ENCODE assay signal across 10 cellular contexts in the genomic region with DNA sequence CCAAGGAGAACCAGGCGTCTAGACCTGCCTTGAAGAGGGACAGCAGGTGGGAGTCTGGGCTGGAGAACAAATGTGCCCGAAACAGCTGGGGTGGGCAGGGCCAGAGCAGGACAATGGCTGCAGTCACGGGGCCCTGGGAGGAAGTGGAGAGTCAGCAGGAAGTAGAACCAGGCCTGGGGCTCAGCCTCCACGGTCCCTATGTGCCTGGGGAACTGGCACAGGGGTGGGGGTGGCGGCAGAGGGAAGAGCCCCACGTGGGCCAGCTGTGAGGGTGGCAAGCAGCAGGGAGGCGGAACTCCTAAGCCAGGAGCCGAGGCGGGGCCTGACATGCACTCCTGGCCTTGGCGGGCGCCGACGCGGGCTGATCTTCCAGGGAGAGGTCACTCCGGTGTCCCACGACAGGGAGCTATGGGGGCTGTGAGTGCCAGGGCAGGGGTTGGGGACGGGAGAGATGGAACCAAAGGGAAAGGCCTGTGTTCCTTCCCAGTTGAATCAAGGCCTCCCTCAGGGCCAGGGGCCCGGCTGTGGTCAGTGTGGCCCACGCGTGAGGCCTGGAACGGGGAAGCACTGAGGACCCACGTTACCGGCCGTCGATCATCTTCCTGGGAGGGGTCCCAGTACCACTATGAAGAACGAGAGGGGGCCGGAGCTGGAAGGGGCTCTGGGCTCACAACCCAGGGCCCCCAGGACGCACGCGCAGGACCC. TPM values are rescaled to one million over a fixed set of nuclear protein-coding genes. Genes with fewer than 3 reads are reported as not detected.
A peak's percentile ranks its signal among the peaks of the same experiment; 100 is the strongest.
DNase-seq lines count a peak whose midpoint lies in the region; ATAC-seq and TF ChIP-seq lines count a peak whose summit lies in the region.
"Had no signal": no experiment of that assay in that cellular context is flagged by ENCODE, and none has a peak within 500 bp of the region (broad histone marks: within the 10 kb centered on the region; RNA-seq: fewer than 3 reads in every experiment).

No MANE protein-coding gene starts in this region.

- H3K27me3 Mint-ChIP-seq in GM23338 (ENCODE audit: insufficient read depth, low read depth, poor library complexity) (peaks cover 4% of the 10 kb centered on the region), brain (no peaks in the 10 kb centered on the region)

- H3K4me3 Mint-ChIP-seq in GM23338, result no peak overlapping the region
- H3K4me3 Mint-ChIP-seq in brain, result no peak overlapping the region

- H3K79me2 ChIP-seq in GM23338 (replicated peaks; ENCODE audit: insufficient read depth), result no peaks in the 10 kb centered on the region

- no peak for TF ChIP-seq CTCF in GM23338 (conservative IDR thresholded peaks at IDR 0.05; ENCODE audit: low read depth in 2 of 2)
- no peak for TF ChIP-seq CTCF in brain (conservative IDR thresholded peaks at IDR 0.05)

- no peaks in the 10 kb centered on the region for H3K9me2 ChIP-seq in GM23338 (ENCODE audit: insufficient read depth)

- ATAC-seq in GM23338 (peak; percentile 23), GM21381 (IDR thresholded peaks at IDR 0.05; ENCODE audit: unreplicated experiment) (no peak), HG03025 (IDR thresholded peaks at IDR 0.05; ENCODE audit: low FRiP score, unreplicated experiment) (no peak)

- H3K36me3 ChIP-seq in GM23338 (ENCODE audit: insufficient read depth), result no peaks in the 10 kb centered on the region

- H3F3A ChIP-seq in GM23338 (replicated peaks; ENCODE audit: low read depth), result no peaks in the 10 kb centered on the region; the same call in 1 of the 2 replicates

- H3K9me3 Mint-ChIP-seq in GM23338 (peaks cover 6% of the 10 kb centered on the region; the same call in 2 of the 3 replicates), brain (no peaks in the 10 kb centered on the region)

- no peak overlapping the region for H3K27ac ChIP-seq in GM23338 (ENCODE audit: low read depth)

- no peak overlapping the region for H2AFZ ChIP-seq in GM23338

- no peak overlapping the region for H3K4me3 ChIP-seq in GM23338

- H3K27me3 ChIP-seq in GM23338 (ENCODE audit: insufficient read depth), result no peaks in the 10 kb centered on the region

- no peak overlapping the region for H3K4me2 ChIP-seq in GM23338

- H3K4me1 Mint-ChIP-seq in GM23338 (peaks cover 10% of the 10 kb centered on the region), brain (peaks cover 62% of the 10 kb centered on the region)

- H3K36me3 Mint-ChIP-seq in GM23338 (ENCODE audit: low read depth), result peaks cover 9% of the 10 kb centered on the region; the same call in 2 of the 3 replicates
- H3K36me3 Mint-ChIP-seq in brain, result peaks cover 16% of the 10 kb centered on the region

- peaks cover 3% of the 10 kb centered on the region; the same call in 1 of the 2 replicates for H3K4me1 ChIP-seq in GM23338 (ENCODE audit: insufficient read depth)

- DNase-seq in GM23338 (ENCODE audit: low spot score), result no peak
- peak; percentile 48 for DNase-seq in iPS-NIHi11 (ENCODE audit: low spot score)
- DNase-seq in pulmonary artery endothelial cell (ENCODE audit: low read depth, low spot score), result peak; percentile 71
- DNase-seq in NCI-H345 treated with DMSO at 0.1 percent for 48 hours (lab: John Stamatoyannopoulos, UW; ENCODE audit: unreplicated experiment), result no peak
- DNase-seq in stimulated activated CD8-positive, alpha-beta memory T cell treated with anti-CD3 and anti-CD28 coated beads, Interleukin-4, amount 100 ng/mL, for 48 hours, result no peak
- DNase-seq: activated CD4-positive, alpha-beta T cell treated with anti-CD3 and anti-CD28 coated beads for 1 hour; Calu3 had no signal

- H4K20me1 ChIP-seq in GM23338 (replicated peaks; ENCODE audit: insufficient read depth), result no peaks in the 10 kb centered on the region

- H3K27ac Mint-ChIP-seq in GM23338, result no peak overlapping the region
- peak overlapping the region in 4 of 5 experiments; percentile 41 to 93 (median 56) for H3K27ac Mint-ChIP-seq in brain

TF ChIP-seq in GM23338, 12 proteins besides CTCF, POLR2A, EP300 and RAD21:
- TF ChIP-seq EZH2phosphoT487 (IDR thresholded peaks at IDR 0.05; ENCODE audit: unreplicated experiment) (no peak), CREB1 (CRISPR knock-in tag; IDR thresholded peaks at IDR 0.05; ENCODE audit: low read depth) (no peak), STAT1 (IDR thresholded peaks at IDR 0.05; ENCODE audit: unreplicated experiment) (no peak)
TF ChIP-seq in GM23338: peak in this region for 0.

RNA-seq across cellular contexts. Expression of a gene that starts 42.7 kb away (rescaled TPM):
- total RNA-seq in GM23338 (2014; rRNA removed; shearing (Covaris generic)), result 23.1 and 24.4 TPM in 2 replicates
- 20.2 and 21.9 TPM in 2 replicates for polyA plus RNA-seq in GM23338 (2016; fragmentation: Nextera tagmentation; extraction: Ambion mirVana)
- polyA plus RNA-seq in brain (ENCODE audit: insufficient read depth, low read depth, low replicate concordance), result 14.4 TPM
- total RNA-seq in pulmonary artery endothelial cell, result 22.5 and 23.0 TPM in 2 replicates

Comparison
In these comparisons a context has a peak if more than half of its experiments do, and no peak if none do; other contexts are left out.
1. DNase-seq: peak in iPS-NIHi11 (single experiment) and pulmonary artery endothelial cell (single experiment); none in GM23338 (single experiment), NCI-H345 treated with DMSO at 0.1 percent for 48 hours (single experiment) and stimulated activated CD8-positive, alpha-beta memory T cell treated with anti-CD3 and anti-CD28 coated beads, Interleukin-4, amount 100 ng/mL, for 48 hours (single experiment).